In genomic region chr11:8612522-8612921, GRCh38 we compare ENCODE assay signal across 19 cellular contexts. TPM values are rescaled to one million over a fixed set of nuclear protein-coding genes. Genes with fewer than 3 reads are reported as not detected.
A peak's percentile ranks its signal among the peaks of the same experiment; 100 is the strongest.
DNase-seq lines count a peak whose midpoint lies in the region; ATAC-seq and TF ChIP-seq lines count a peak whose summit lies in the region.
"Had no signal": no experiment of that assay in that cellular context is flagged by ENCODE, and none has a peak within 500 bp of the region (broad histone marks: within the 10 kb centered on the region; RNA-seq: fewer than 3 reads in every experiment).

No MANE protein-coding gene starts in this region.

- no peaks in the 10 kb centered on the region for H3K27me3 ChIP-seq in CD8-positive, alpha-beta T cell (ENCODE audit: insufficient read depth, low read length)
- H3K27me3 ChIP-seq in WERI-Rb-1 (ENCODE audit: insufficient read depth, low read depth, severe bottlenecking) (no peaks in the 10 kb centered on the region), gastroesophageal sphincter (no peaks in the 10 kb centered on the region)

- no peak for TF ChIP-seq POLR2A in gastroesophageal sphincter (IDR thresholded peaks at IDR 0.05)

- H3K36me3 ChIP-seq in CD8-positive, alpha-beta T cell (ENCODE audit: insufficient read depth, low read length): peaks cover 5% of the 10 kb centered on the region
- no peaks in the 10 kb centered on the region for H3K36me3 ChIP-seq in WERI-Rb-1
- peaks cover 0 to 33% of the 10 kb centered on the region in 2 donors for H3K36me3 ChIP-seq in gastroesophageal sphincter

- H3K4me1 ChIP-seq in CD8-positive, alpha-beta T cell (ENCODE audit: insufficient read depth, low read length): peaks cover 3% of the 10 kb centered on the region
- H3K4me1 ChIP-seq in gastroesophageal sphincter: peaks cover 0 to 12% (median 0%) of the 10 kb centered on the region in 3 donors

- H3K36me3 Mint-ChIP-seq in CD8-positive, alpha-beta T cell: peaks cover 37% of the 10 kb centered on the region
- H3K36me3 Mint-ChIP-seq in endothelial cell (ENCODE audit: low read depth, unreplicated experiment) (peaks cover 2% of the 10 kb centered on the region), neural crest cell (ENCODE audit: low read depth) (no peaks in the 10 kb centered on the region), CD14-positive monocyte (peaks cover 15 to 18% of the 10 kb centered on the region in 2 donors)

- no peak for ATAC-seq in CD8-positive, alpha-beta T cell
- ATAC-seq in gastroesophageal sphincter (no peak), GM18870 (IDR thresholded peaks at IDR 0.05; ENCODE audit: unreplicated experiment) (no peak)
- ATAC-seq: A549, Right ventricle myocardium inferior had no signal

- no peak overlapping the region for H3K27ac ChIP-seq in CD8-positive, alpha-beta T cell (ENCODE audit: low read depth, low read length)
- no peak overlapping the region for H3K27ac ChIP-seq in WERI-Rb-1
- peak overlapping the region in 1 of 4 donors; percentile 76 for H3K27ac ChIP-seq in gastroesophageal sphincter
- H3K27ac ChIP-seq: A549 had no signal

- POLR2A ChIA-PET in CD8-positive, alpha-beta T cell (lab: Charles Lee): no interaction called here

- H3K27ac Mint-ChIP-seq in CD8-positive, alpha-beta T cell: peak overlapping the region; percentile 28
- H3K27ac Mint-ChIP-seq in endothelial cell (ENCODE audit: unreplicated experiment) (peak overlapping the region; percentile 99), neural crest cell (ENCODE audit: unreplicated experiment) (peak overlapping the region; percentile 78), CD14-positive monocyte (no peak overlapping the region)

- TF ChIP-seq EP300 in gastroesophageal sphincter (IDR thresholded peaks at IDR 0.05): no peak

- no peaks in the 10 kb centered on the region for H3K9me3 Mint-ChIP-seq in CD8-positive, alpha-beta T cell
- H3K9me3 Mint-ChIP-seq in endothelial cell (ENCODE audit: unreplicated experiment) (no peaks in the 10 kb centered on the region), neural crest cell (no peaks in the 10 kb centered on the region), CD14-positive monocyte (no peaks in the 10 kb centered on the region)

- no peaks in the 10 kb centered on the region for H3K9me3 ChIP-seq in CD8-positive, alpha-beta T cell (ENCODE audit: low read length)
- H3K9me3 ChIP-seq in WERI-Rb-1 (ENCODE audit: severe bottlenecking) (no peaks in the 10 kb centered on the region), gastroesophageal sphincter (no peaks in the 10 kb centered on the region)
- H3K9me3 ChIP-seq: A549 had no signal

- no peaks in the 10 kb centered on the region for H3K27me3 Mint-ChIP-seq in CD8-positive, alpha-beta T cell (ENCODE audit: low read depth)
- H3K27me3 Mint-ChIP-seq in endothelial cell (ENCODE audit: unreplicated experiment): peaks cover 6% of the 10 kb centered on the region
- no peaks in the 10 kb centered on the region for H3K27me3 Mint-ChIP-seq in neural crest cell (ENCODE audit: low read depth)
- H3K27me3 Mint-ChIP-seq in CD14-positive monocyte (ENCODE audit: low read depth in 3 of 3): peaks cover 0 to 3% (median 1%) of the 10 kb centered on the region in 3 donors

- WGBS in gastroesophageal sphincter (ENCODE audit: low coverage in 1 of 2), 2 donors: 100% methylated on average over 1 to 3 of the region's 5 CpGs

- no peak overlapping the region for H3K4me3 Mint-ChIP-seq in CD8-positive, alpha-beta T cell
- peak overlapping the region; percentile 61 for H3K4me3 Mint-ChIP-seq in endothelial cell (ENCODE audit: unreplicated experiment)
- H3K4me3 Mint-ChIP-seq in neural crest cell: no peak overlapping the region
- H3K4me3 Mint-ChIP-seq in CD14-positive monocyte: no peak overlapping the region

- no peak for TF ChIP-seq CTCF in CD8-positive, alpha-beta T cell (IDR thresholded peaks at IDR 0.05)
- no peak for TF ChIP-seq CTCF in WERI-Rb-1 (IDR thresholded peaks at IDR 0.05; ENCODE audit: low read depth, low read length)
- no peak for TF ChIP-seq CTCF in endothelial cell (IDR thresholded peaks at IDR 0.05; ENCODE audit: unreplicated experiment)
- no peak for TF ChIP-seq CTCF in neural crest cell (conservative IDR thresholded peaks at IDR 0.05)
- no peak for TF ChIP-seq CTCF in CD14-positive monocyte (IDR thresholded peaks at IDR 0.05)
- no peak for TF ChIP-seq CTCF in gastroesophageal sphincter (IDR thresholded peaks at IDR 0.05)

- no peak for DNase-seq in CD8-positive, alpha-beta T cell
- DNase-seq in WERI-Rb-1: peak; percentile 25
- no peak for DNase-seq in endothelial cell (ENCODE audit: low spot score)
- DNase-seq in neural crest cell (ENCODE audit: low read depth, low spot score): no peak
- DNase-seq in AG08395 (ENCODE audit: low spot score): no peak
- no peak for DNase-seq in CD14-positive monocyte (ENCODE audit: low spot score)
- DNase-seq: C1 segment of cervical spinal cord, DMS79 treated with DMSO at 0.1 percent for 48 hours, H7, MM.1S, NCI-H1092 treated with DMSO at 0.1 percent for 48 hours, NCI-H1694, NCI-H2081 treated with DMSO at 0.1 percent for 48 hours, NCI-H510A, NCI-H774 had no signal

- H3K4me1 Mint-ChIP-seq in CD8-positive, alpha-beta T cell (ENCODE audit: low read depth): peaks cover 9% of the 10 kb centered on the region
- peaks cover 49% of the 10 kb centered on the region for H3K4me1 Mint-ChIP-seq in endothelial cell (ENCODE audit: unreplicated experiment)
- peaks cover 8% of the 10 kb centered on the region for H3K4me1 Mint-ChIP-seq in neural crest cell
- peaks cover 5% of the 10 kb centered on the region for H3K4me1 Mint-ChIP-seq in CD14-positive monocyte

- CTCF ChIA-PET in CD8-positive, alpha-beta T cell (lab: Charles Lee): interaction anchor here (0.7 kb wide), 1 partner anchor 1796 kb away, joined by 3 read pairs; no protein-coding TSS in a partner anchor

- H3K4me3 ChIP-seq in CD8-positive, alpha-beta T cell (ENCODE audit: low read depth, low read length): no peak overlapping the region
- H3K4me3 ChIP-seq in WERI-Rb-1 (ENCODE audit: low read depth, low read length) (no peak overlapping the region), gastroesophageal sphincter (no peak overlapping the region)
- H3K4me3 ChIP-seq: A549 had no signal

- intact Hi-C loops in CD8-positive, alpha-beta T cell (cut with DNase I, micrococcal nuclease): no loop called here
- intact Hi-C loops in CD14-positive monocyte (cut with micrococcal nuclease): no loop called here

RNA-seq across cellular contexts. Expression of gene STK33, which starts 18.5 kb away (rescaled TPM):
- 1 to 10 TPM; 1.0 to 1.1 TPM for total RNA-seq in CD8-positive, alpha-beta T cell
- 17.9 TPM for total RNA-seq in endothelial cell (ENCODE audit: unreplicated experiment)
- total RNA-seq in neural crest cell: 17.3 and 24.2 TPM in 2 replicates
- polyA plus RNA-seq in CD14-positive monocyte: not detected
- 10 to 100 TPM; 15.7 to 25.6 (median 21.4) TPM for total RNA-seq in gastroesophageal sphincter

Comparison
In these comparisons a context has a peak if more than half of its experiments do, and no peak if none do; other contexts are left out.
1. H3K27ac Mint-ChIP-seq: peak in CD8-positive, alpha-beta T cell (single experiment), endothelial cell (single experiment) and neural crest cell (single experiment); none in CD14-positive monocyte (0 of 7).